Comparison of ENCODE assay signal across 8 cellular contexts in the genomic region with DNA sequence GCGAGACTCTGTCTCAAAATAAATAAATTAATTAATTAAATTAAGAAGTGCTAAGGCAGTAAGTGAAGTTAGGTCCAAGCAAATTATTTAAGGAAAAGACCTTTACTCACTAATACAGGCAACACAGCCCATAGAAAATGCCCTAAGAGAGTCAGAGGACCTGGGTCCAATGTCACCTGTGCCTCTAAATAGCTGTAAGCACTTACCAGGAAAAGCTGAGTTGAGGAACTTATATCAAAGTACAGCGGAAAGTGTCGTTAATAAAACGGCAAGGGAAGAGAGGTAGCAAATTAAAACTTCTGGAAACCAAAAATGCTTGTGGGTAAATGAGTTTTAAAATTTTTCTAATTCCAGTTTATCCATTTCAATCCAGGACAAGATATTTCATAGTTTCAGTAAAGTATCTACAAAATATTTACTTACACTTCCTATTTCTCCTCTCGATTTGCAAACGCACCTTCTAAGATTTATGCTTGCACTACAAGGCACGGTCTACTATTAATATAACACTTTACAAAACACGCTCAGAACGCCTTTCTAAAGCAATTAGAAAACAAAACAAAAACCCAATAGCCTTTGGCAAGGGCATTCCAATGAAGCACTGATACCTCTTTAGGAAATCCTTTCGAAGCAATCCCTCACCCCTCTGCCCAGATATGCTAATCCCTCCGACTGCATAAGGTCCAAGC. TPM values are rescaled to one million over a fixed set of nuclear protein-coding genes. Genes with fewer than 3 reads are reported as not detected.
DNase-seq lines count a peak whose midpoint lies in the region; TF ChIP-seq lines count a peak whose summit lies in the region.

No MANE protein-coding gene starts in this region.

- 16 to 25% methylated on average over 5 to 10 of the region's 11 CpGs for WGBS in endodermal cell (ENCODE audit: insufficient coverage in 1 of 2, insufficient read length in 1 of 2), 2 experiments

- H3K27me3 Mint-ChIP-seq in endodermal cell (ENCODE audit: insufficient read depth): no peaks in the 10 kb centered on the region

- TF ChIP-seq CTCF in OCI-LY1 (IDR thresholded peaks at IDR 0.05; ENCODE audit: low read length) (no peak), endodermal cell (conservative IDR thresholded peaks at IDR 0.05) (no peak)

- peak overlapping the region; percentile 84 for H3K4me2 ChIP-seq in OCI-LY1 (ENCODE audit: low read length)

- H3K9me2 ChIP-seq in OCI-LY1 (ENCODE audit: low read depth, low read length): no peaks in the 10 kb centered on the region

- peak; percentile 25 for DNase-seq in DMS53 (lab: John Stamatoyannopoulos, UW)
- DNase-seq in DMS53 treated with DMSO at 0.1 percent for 48 hours (lab: John Stamatoyannopoulos, UW; ENCODE audit: unreplicated experiment): no peak
- DNase-seq in endodermal cell: no peak
- DNase-seq in stimulated activated naive CD4-positive, alpha-beta T cell (lab: John Stamatoyannopoulos, UW): no peak
- DNase-seq in islet precursor cell: no peak
- no peak for DNase-seq in MV-4-11 (lab: John Stamatoyannopoulos, UW)

- H3K9me3 ChIP-seq in OCI-LY1 (ENCODE audit: low read length) (no peaks in the 10 kb centered on the region), endodermal cell (ENCODE audit: control insufficient read depth, low read length) (no peaks in the 10 kb centered on the region), neuron (ENCODE audit: low read length) (no peaks in the 10 kb centered on the region)

- no peaks in the 10 kb centered on the region for H3K9me3 Mint-ChIP-seq in endodermal cell

- no peaks in the 10 kb centered on the region for H3K27me3 ChIP-seq in OCI-LY1 (ENCODE audit: insufficient read depth, low read length)
- no peaks in the 10 kb centered on the region for H3K27me3 ChIP-seq in endodermal cell (ENCODE audit: control insufficient read depth, insufficient read depth, low read length, poor library complexity, severe bottlenecking)
- no peaks in the 10 kb centered on the region for H3K27me3 ChIP-seq in neuron (ENCODE audit: insufficient read depth, low read length)

- H3F3A ChIP-seq in OCI-LY1 (ENCODE audit: insufficient read depth, low read length): no peaks in the 10 kb centered on the region; the same call in 1 of the 2 replicates

- H3K79me2 ChIP-seq in OCI-LY1 (ENCODE audit: insufficient read depth, low read length): peaks cover 15% of the 10 kb centered on the region; the same call in 1 of the 2 replicates

- H3K27ac Mint-ChIP-seq in endodermal cell: peak overlapping the region; percentile 93

- H3K27ac ChIP-seq in OCI-LY1 (ENCODE audit: low read depth, low read length, poor library complexity, severe bottlenecking) (peak overlapping the region; percentile 39), endodermal cell (ENCODE audit: low read depth, low read length) (no peak overlapping the region)

- H3K4me3 Mint-ChIP-seq in endodermal cell: peak overlapping the region; percentile 83

- peak overlapping the region; percentile 90 for H3K9ac ChIP-seq in OCI-LY1 (ENCODE audit: low read length)
- peak overlapping the region; percentile 50 for H3K9ac ChIP-seq in endodermal cell (ENCODE audit: extremely low read depth, low read length, poor library complexity, severe bottlenecking)

- peaks cover 18% of the 10 kb centered on the region for H3K4me1 Mint-ChIP-seq in endodermal cell

- H3K4me3 ChIP-seq in OCI-LY1 (ENCODE audit: low read depth, low read length, poor library complexity, severe bottlenecking) (peak overlapping the region; percentile 93), endodermal cell (ENCODE audit: low read length) (peak overlapping the region; percentile 94), neuron (ENCODE audit: low read length) (peak overlapping the region; percentile 59)

- peaks cover 14% of the 10 kb centered on the region for H3K36me3 Mint-ChIP-seq in endodermal cell (ENCODE audit: low read depth)

- no peaks in the 10 kb centered on the region for H4K20me1 ChIP-seq in OCI-LY1 (ENCODE audit: insufficient read depth, low read length)

- H3K36me3 ChIP-seq in OCI-LY1 (ENCODE audit: insufficient read depth, low read length) (no peaks in the 10 kb centered on the region), endodermal cell (ENCODE audit: control insufficient read depth, insufficient read depth, low read length) (peaks cover 16% of the 10 kb centered on the region), neuron (ENCODE audit: insufficient read depth, low read length) (peaks cover 3% of the 10 kb centered on the region)

- H2AFZ ChIP-seq in OCI-LY1 (ENCODE audit: low read length): no peak overlapping the region
- peak overlapping the region; percentile 71 for H2AFZ ChIP-seq in neuron (ENCODE audit: low read depth, low read length)

- H3K4me1 ChIP-seq in OCI-LY1 (ENCODE audit: insufficient read depth, low read length, severe bottlenecking) (peaks cover 44% of the 10 kb centered on the region), endodermal cell (ENCODE audit: control insufficient read depth, insufficient read depth, low read length) (peaks cover 2% of the 10 kb centered on the region), neuron (ENCODE audit: insufficient read depth, low read length) (peaks cover 12% of the 10 kb centered on the region)

RNA-seq across cellular contexts. Expression of gene VPS36, which starts 1.0 kb away (rescaled TPM):
- total RNA-seq in endodermal cell: 10 to 100 TPM; 44.8 to 77.4 TPM
- polyA plus RNA-seq in endodermal cell (2013, experiment 1 of 2): 28.1 TPM
- polyA plus RNA-seq in endodermal cell (2013, experiment 2 of 2): 27.0 TPM

RNA-seq across cellular contexts. Expression of gene CKAP2, which starts 5.8 kb away (rescaled TPM):
- total RNA-seq in endodermal cell: 10 to 100 TPM; 67.6 to 98.5 TPM
- polyA plus RNA-seq in endodermal cell (2013, experiment 1 of 2): 111 TPM
- 129 TPM for polyA plus RNA-seq in endodermal cell (2013, experiment 2 of 2)

RNA-seq across cellular contexts. Expression of gene THSD1, which starts 43.5 kb away (rescaled TPM):
- total RNA-seq in endodermal cell: under 1 TPM; 0.48 to 0.73 TPM
- polyA plus RNA-seq in endodermal cell (2013, experiment 1 of 2): 0.25 TPM
- polyA plus RNA-seq in endodermal cell (2013, experiment 2 of 2): 0.25 TPM
